In the genomic region with DNA sequence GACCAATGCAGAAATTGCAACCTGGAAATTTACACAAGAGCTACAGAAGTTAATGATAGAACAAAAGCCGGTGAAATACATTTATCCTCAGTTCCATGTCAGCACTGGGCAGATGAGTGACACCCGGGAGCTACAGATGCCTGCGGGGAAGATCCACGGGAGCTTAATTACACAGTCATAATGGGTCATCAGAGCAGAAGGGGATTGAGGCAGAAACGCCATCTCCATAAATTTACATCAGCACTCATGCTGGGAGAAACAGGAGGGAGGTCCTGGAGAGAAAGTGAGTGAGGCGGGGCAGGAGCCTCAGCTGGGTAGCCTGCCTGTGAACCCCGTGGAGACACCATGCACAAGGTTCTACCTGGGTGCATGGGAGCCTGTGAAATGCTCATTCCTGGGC, we compare ENCODE assay signal across 16 cellular contexts. TPM values are rescaled to one million over a fixed set of nuclear protein-coding genes. Genes with fewer than 3 reads are reported as not detected.
DNase-seq lines count a peak whose midpoint lies in the region; ATAC-seq and TF ChIP-seq lines count a peak whose summit lies in the region.
"Had no signal": no experiment of that assay in that cellular context is flagged by ENCODE, and none has a peak within 500 bp of the region (broad histone marks: within the 10 kb centered on the region; RNA-seq: fewer than 3 reads in every experiment).

No MANE protein-coding gene starts in this region.

- ATAC-seq in HG03521 (IDR thresholded peaks at IDR 0.05; ENCODE audit: unreplicated experiment), result no peak
- ATAC-seq: A549, SK-N-SH treated with all-trans-retinoic acid at 6 μM for 48 hours had no signal

- H3K27me3 ChIP-seq in mesendoderm (ENCODE audit: insufficient read depth, low read length, poor library complexity) (no peaks in the 10 kb centered on the region), breast epithelium (no peaks in the 10 kb centered on the region)

- TF ChIP-seq CTCF in breast epithelium (IDR thresholded peaks at IDR 0.05), result no peak

- H3K4me3 ChIP-seq in mesendoderm (ENCODE audit: low read length) (no peak overlapping the region), breast epithelium (no peak overlapping the region)
- H3K4me3 ChIP-seq: A549 had no signal

- intact Hi-C loops in breast epithelium (cut with DNase I; ENCODE audit: low total_unique reads), result no loop called here

- H2BK15ac ChIP-seq in mesendoderm (replicated peaks; ENCODE audit: low read depth), result no peak overlapping the region

- no peak overlapping the region for H3K9ac ChIP-seq in mesendoderm (ENCODE audit: low read length)

- peak; percentile 3 for DNase-seq in activated CD8-positive, alpha-beta memory T cell treated with anti-CD3 and anti-CD28 coated beads, Interleukin-2, amount 50 U/mL, for 48 hours
- DNase-seq in activated CD8-positive, alpha-beta memory T cell treated with anti-CD3 and anti-CD28 coated beads for 24 hours, result no peak
- DNase-seq in NCI-H69 (lab: John Stamatoyannopoulos, UW) (peak; percentile 96), mesendoderm (peak; percentile 5), SK-N-DZ (ENCODE audit: low spot score) (no peak), breast epithelium (ENCODE audit: low spot score in 2 of 2) (no peak), substantia nigra (lab: John Stamatoyannopoulos, UW) (no peak)
- DNase-seq: DMS53; KG1; NCI-H1048; NCI-H187 treated with DMSO at 0.1 percent for 48 hours; NCI-H524; NK-92 treated with Interleukin-12 subunit alpha and Interleukin-12 subunit beta, amount 100 ng/mL, for 24 hours had no signal

- H3K4me2 ChIP-seq in mesendoderm (ENCODE audit: low read length), result no peak overlapping the region
- H3K4me2 ChIP-seq: A549 had no signal

- H2BK5ac ChIP-seq in mesendoderm (ENCODE audit: low read length), result no peak overlapping the region

- H3K36me3 ChIP-seq in mesendoderm (ENCODE audit: control insufficient read depth, insufficient read depth, low read length), result no peaks in the 10 kb centered on the region
- no peaks in the 10 kb centered on the region for H3K36me3 ChIP-seq in breast epithelium

- H3K23ac ChIP-seq in mesendoderm (ENCODE audit: low read length), result no peak overlapping the region

- no peak overlapping the region for H3K18ac ChIP-seq in mesendoderm (ENCODE audit: low read length)

- no peaks in the 10 kb centered on the region for H3K79me1 ChIP-seq in mesendoderm (ENCODE audit: low read length)

- no peak for TF ChIP-seq POLR2A in breast epithelium (IDR thresholded peaks at IDR 0.05)

- no CpG with 5 or more reads among the region's 7 CpGs for WGBS in mesendoderm (ENCODE audit: extremely low coverage, insufficient coverage, low lambda C conversion rate)

- no peak overlapping the region for H3K4ac ChIP-seq in mesendoderm (ENCODE audit: low read depth, low read length)

- H4K5ac ChIP-seq in mesendoderm (ENCODE audit: low read length), result no peak overlapping the region

- no peak overlapping the region for H3K56ac ChIP-seq in mesendoderm (ENCODE audit: low read length)

- no peak overlapping the region for H2AK5ac ChIP-seq in mesendoderm (ENCODE audit: low read length)

- H3K4me1 ChIP-seq in mesendoderm (ENCODE audit: control insufficient read depth, low read depth, low read length) (no peaks in the 10 kb centered on the region), breast epithelium (no peaks in the 10 kb centered on the region)
- H3K4me1 ChIP-seq: A549 had no signal

- no peaks in the 10 kb centered on the region for H3K79me2 ChIP-seq in mesendoderm (ENCODE audit: control insufficient read depth, insufficient read depth, low read length)

- no peak overlapping the region for H2BK120ac ChIP-seq in mesendoderm (ENCODE audit: low read depth, low read length)

- peaks cover 14 to 29% of the 10 kb centered on the region in 2 donors for H3K9me3 ChIP-seq in breast epithelium

- H3K27ac ChIP-seq in mesendoderm (ENCODE audit: low read depth, low read length) (no peak overlapping the region), breast epithelium (no peak overlapping the region), substantia nigra (ENCODE audit: low read depth, low read length, poor library complexity, severe bottlenecking) (no peak overlapping the region)
- H3K27ac ChIP-seq: A549 had no signal

- no peak overlapping the region for H4K8ac ChIP-seq in mesendoderm (ENCODE audit: low read depth, low read length)

RNA-seq across cellular contexts. Expression of a gene that starts 37.6 kb away (rescaled TPM):
- not detected for polyA plus RNA-seq in mesendoderm (2013, experiment 1 of 2)
- polyA plus RNA-seq in mesendoderm (2013, experiment 2 of 2), result not detected
- polyA plus RNA-seq in SK-N-DZ (2014; cell fraction: cytosol; rRNA removed), result not detected in 2 replicates
- polyA plus RNA-seq in SK-N-DZ (2014; cell fraction: nucleus; rRNA removed), result not detected in 2 replicates
- 1 to 10 TPM in 2 of 3 donors, under 1 TPM in 1; 0.33 to 2.5 (median 1.8) TPM for total RNA-seq in breast epithelium
- polyA plus RNA-seq: A549 had no signal

Comparison
In these comparisons a context has a peak if more than half of its experiments do, and no peak if none do; other contexts are left out.
1. DNase-seq: peak in activated CD8-positive, alpha-beta memory T cell treated with anti-CD3 and anti-CD28 coated beads, Interleukin-2, amount 50 U/mL, for 48 hours (single experiment), NCI-H69 (single experiment) and mesendoderm (single experiment); none in activated CD8-positive, alpha-beta memory T cell treated with anti-CD3 and anti-CD28 coated beads for 24 hours (single experiment), SK-N-DZ (single experiment), breast epithelium (0 of 2) and substantia nigra (0 of 49).